14 cellular contexts compared by ENCODE assay signal in genomic region chr20:1761116-1761515, GRCh38.
DNase-seq lines count a peak whose midpoint lies in the region.
"Had no signal": no experiment of that assay in that cellular context is flagged by ENCODE, and none has a peak within 500 bp of the region (broad histone marks: within the 10 kb centered on the region; RNA-seq: fewer than 3 reads in every experiment).

No MANE protein-coding gene starts in this region.

- H3K27me3 ChIP-seq in SJCRH30: 0 out of 2 replicates have a peak, but pooled peaks cover 8% of the 10 kb centered on the region
- H3K27me3 ChIP-seq: BLaER1 had no signal

- no peak overlapping the region for H3K4me3 ChIP-seq in SJCRH30
- H3K4me3 ChIP-seq: BLaER1 had no signal

- no peaks in the 10 kb centered on the region for H3K4me1 ChIP-seq in SJCRH30
- H3K4me1 ChIP-seq: BLaER1 had no signal

- no peaks in the 10 kb centered on the region for H3K9me3 ChIP-seq in SJCRH30 (replicated peaks)
- H3K9me3 ChIP-seq: BLaER1 had no signal

- peak; percentile 59 for DNase-seq in AG08396 (ENCODE audit: low spot score)
- DNase-seq in HT1080 (ENCODE audit: low read depth): peak; percentile 82
- DNase-seq in amniotic stem cell (lab: John Stamatoyannopoulos, UW): peak; percentile 43
- peak; percentile 63 for DNase-seq in glomerular visceral epithelial cell (ENCODE audit: extremely low spot score)
- no peak for DNase-seq in SJCRH30
- no peak for DNase-seq in activated T-cell treated with anti-CD3 and anti-CD28 coated beads for 4 hours
- DNase-seq in SKM-1 treated with dmso at 0.1 percent for 144 hours (lab: John Stamatoyannopoulos, UW; ENCODE audit: unreplicated experiment): no peak
- DNase-seq in NCI-H526 (lab: John Stamatoyannopoulos, UW): no peak
- DNase-seq: effector CD8-positive, alpha-beta T cell; NCI-H1436; NCI-H69; stimulated activated CD4-positive, alpha-beta T cell treated with anti-CD3 and anti-CD28 coated beads, Interleukin-2, amount 100 ng/mL, for 24 hours; stimulated activated naive CD8-positive, alpha-beta T cell treated with anti-CD3 and anti-CD28 coated beads, Interleukin-15, Interleukin-2, amounts not matched to agents 100 U/mL and 50 U/mL, for 24 hours had no signal

- no peak overlapping the region for H3K27ac ChIP-seq in SJCRH30
- H3K27ac ChIP-seq: BLaER1 had no signal

- no peaks in the 10 kb centered on the region for H3K36me3 ChIP-seq in SJCRH30
- H3K36me3 ChIP-seq: BLaER1 had no signal

Comparison
In these comparisons a context has a peak if more than half of its experiments do, and no peak if none do; other contexts are left out.
1. DNase-seq: peak in AG08396 (single experiment), HT1080 (single experiment), amniotic stem cell (single experiment) and glomerular visceral epithelial cell (single experiment); none in SJCRH30 (0 of 2), activated T-cell treated with anti-CD3 and anti-CD28 coated beads for 4 hours (single experiment), SKM-1 treated with dmso at 0.1 percent for 144 hours (single experiment) and NCI-H526 (0 of 2).